In genomic region chr5:16704945-16705344, GRCh38 we compare ENCODE assay signal across 22 cellular contexts.
"Had no signal": no experiment of that assay in that cellular context is flagged by ENCODE, and none has a peak within 500 bp of the region (broad histone marks: within the 10 kb centered on the region; RNA-seq: fewer than 3 reads in every experiment).

No MANE protein-coding gene starts in this region.

- H3K9me3 ChIP-seq: colonic mucosa, esophagus muscularis mucosa, gastroesophageal sphincter, left ventricle myocardium inferior, lower lobe of right lung, right atrium auricular region, sigmoid colon, suprapubic skin, tibial artery, upper lobe of right lung, vagina had no signal

- ATAC-seq: gastroesophageal sphincter; lower lobe of right lung; natural killer cell treated with Interleukin-12 subunit alpha and Interleukin-12 subunit beta and Interleukin-15 and Interleukin-18, amount 100 ng/mL, for 72 hours; upper lobe of right lung had no signal

- H3K36me3 ChIP-seq: colonic mucosa, right atrium auricular region, sigmoid colon had no signal

- H3K27ac ChIP-seq: colonic mucosa, epithelial cell of prostate, esophagus muscularis mucosa, gastroesophageal sphincter, left ventricle myocardium inferior, lower lobe of right lung, right atrium auricular region, sigmoid colon, skin epidermis, suprapubic skin, tibial artery, upper lobe of right lung, vagina had no signal

- H3K4me1 ChIP-seq: colonic mucosa, esophagus muscularis mucosa, gastroesophageal sphincter, left ventricle myocardium inferior, lower lobe of right lung, right atrium auricular region, sigmoid colon, suprapubic skin, tibial artery, upper lobe of right lung, vagina had no signal

- H3K27me3 ChIP-seq: colonic mucosa, esophagus muscularis mucosa, gastroesophageal sphincter, right atrium auricular region, sigmoid colon, suprapubic skin, tibial artery, upper lobe of right lung, vagina had no signal

- H3K4me3 ChIP-seq: colonic mucosa, esophagus muscularis mucosa, gastroesophageal sphincter, left ventricle myocardium inferior, lower lobe of right lung, right atrium auricular region, sigmoid colon, skin epidermis, suprapubic skin, tibial artery, upper lobe of right lung, vagina had no signal

- DNase-seq: colonic mucosa; effector CD8-positive, alpha-beta T cell; foreskin fibroblast; glutamatergic neuron; islet precursor cell; left ventricle myocardium inferior; lower lobe of right lung; mesenchymal stem cell; midbrain; posterior cingulate gyrus; sigmoid colon; stimulated activated naive CD4-positive, alpha-beta T cell treated with Interleukin-2 at 50 U/mL for 16 hours; tibial artery; upper lobe of right lung had no signal
